Comparison of ENCODE assay signal across 22 cellular contexts in the genomic region with DNA sequence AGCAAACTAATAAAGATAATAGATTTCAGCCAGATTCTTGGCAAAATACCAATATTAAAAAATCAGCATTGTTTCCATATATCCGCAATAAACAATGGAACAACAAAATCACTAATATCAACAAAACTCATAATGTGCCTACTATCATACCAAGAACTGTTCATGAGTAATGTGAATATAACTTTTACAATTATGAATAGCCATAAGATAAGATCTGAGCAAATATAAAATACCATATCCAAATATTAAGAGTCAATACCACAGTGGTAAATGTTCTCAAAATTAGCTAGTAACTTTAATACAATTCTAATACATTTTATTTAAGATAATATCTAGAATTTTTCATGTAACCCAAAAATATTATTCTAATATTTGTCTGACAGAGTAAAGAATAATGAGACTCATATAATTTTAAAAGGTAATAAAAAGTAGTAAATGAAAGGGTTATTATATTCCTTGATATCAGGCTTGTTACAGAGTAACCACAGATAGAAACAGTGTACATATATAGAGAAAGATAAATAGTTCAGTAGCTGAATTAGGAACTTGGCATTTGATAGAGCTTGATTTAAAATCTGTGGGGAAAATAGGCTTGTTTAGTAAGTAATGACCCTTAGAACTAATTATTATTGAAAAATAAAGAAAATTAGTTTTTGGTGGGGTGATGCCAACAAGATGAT.
"Had no signal": no experiment of that assay in that cellular context is flagged by ENCODE, and none has a peak within 500 bp of the region (broad histone marks: within the 10 kb centered on the region; RNA-seq: fewer than 3 reads in every experiment).

No MANE protein-coding gene starts in this region.

- H3K27me3 ChIP-seq: MG63, Peyer's patch, SJCRH30 had no signal

- H3K4me1 ChIP-seq: Peyer's patch, SJCRH30 had no signal

- H3K9me3 ChIP-seq: MG63, Peyer's patch, SJCRH30 had no signal

- H3K4me3 ChIP-seq: MG63, PC-9, Peyer's patch, SJCRH30 had no signal

- DNase-seq: KBM-7; MG63; NCI-H1092; NCI-H1105 treated with DMSO at 0.1 percent for 48 hours; NCI-H1417 treated with DMSO at 0.1 percent for 48 hours; NCI-H146; NCI-H1694 treated with DMSO at 0.1 percent for 48 hours; NCI-H1930; NCI-H2081; NCI-H2107; NCI-H2227 treated with DMSO at 0.1 percent for 48 hours; NCI-H524; NCI-H526 treated with DMSO at 0.1 percent for 48 hours; NCI-H748 treated with DMSO at 0.1 percent for 48 hours; NK-92 treated with Interleukin-12 subunit alpha and Interleukin-12 subunit beta, amount 100 ng/mL, for 24 hours; PC-9; Peyer's patch; SHP77 treated with DMSO at 0.1 percent for 48 hours; SJCRH30 had no signal

- ATAC-seq: Right ventricle myocardium inferior, SK-N-SH treated with all-trans-retinoic acid at 6 μM for 48 hours had no signal

- H3K27ac ChIP-seq: HL-60, PC-9, Peyer's patch, SJCRH30 had no signal

- H3K36me3 ChIP-seq: MG63, Peyer's patch, SJCRH30 had no signal
